Comparison of ENCODE assay signal across 17 cellular contexts in the genomic region with DNA sequence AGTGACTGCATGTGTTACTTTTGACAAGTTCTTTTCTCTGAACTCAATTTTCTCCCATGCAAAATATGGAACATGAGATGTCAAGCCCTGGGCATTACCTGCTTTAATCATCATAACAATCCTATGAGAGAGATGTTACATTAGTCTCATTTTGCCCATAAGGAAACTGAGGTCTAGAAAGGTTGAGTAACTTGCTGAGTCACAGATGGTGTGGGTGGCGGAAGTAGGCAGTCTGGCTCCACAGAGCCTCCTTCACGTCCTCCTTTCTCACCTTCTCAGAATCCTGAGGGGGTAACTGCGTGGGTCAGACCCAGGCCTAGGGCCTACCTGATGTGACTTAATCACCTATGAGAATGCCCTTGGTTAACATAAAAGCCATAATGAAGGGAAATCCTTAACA. TPM values are rescaled to one million over a fixed set of nuclear protein-coding genes. Genes with fewer than 3 reads are reported as not detected.
DNase-seq lines count a peak whose midpoint lies in the region; TF ChIP-seq lines count a peak whose summit lies in the region.
"Had no signal": no experiment of that assay in that cellular context is flagged by ENCODE, and none has a peak within 500 bp of the region (broad histone marks: within the 10 kb centered on the region; RNA-seq: fewer than 3 reads in every experiment).

No MANE protein-coding gene starts in this region.

- H3K4me3 ChIP-seq in GM06990 (replicated peaks; ENCODE audit: low read depth, low read length) (no peak overlapping the region), ascending aorta (no peak overlapping the region)
- H3K4me3 ChIP-seq: upper lobe of left lung had no signal

- no peak overlapping the region for H3K4me3 Mint-ChIP-seq in mesothelial cell of epicardium
- no peak overlapping the region for H3K4me3 Mint-ChIP-seq in immature natural killer cell
- H3K4me3 Mint-ChIP-seq: brain had no signal

- no peaks in the 10 kb centered on the region for H3K27me3 Mint-ChIP-seq in mesothelial cell of epicardium (ENCODE audit: low read depth)
- H3K27me3 Mint-ChIP-seq in immature natural killer cell (ENCODE audit: low read depth in 3 of 3): peaks cover 0 to 2% (median 0%) of the 10 kb centered on the region in 3 donors
- H3K27me3 Mint-ChIP-seq: brain had no signal

- peak; percentile 4 for DNase-seq in GM06990 (ENCODE audit: extremely low read depth, insufficient read length)
- DNase-seq in HCEC 1CT: peak; percentile 51
- no peak for DNase-seq in ascending aorta (ENCODE audit: low spot score in 2 of 2)
- peak; percentile 27 for DNase-seq in kidney tubule cell (ENCODE audit: low spot score)
- DNase-seq in mesothelial cell of epicardium (ENCODE audit: low spot score in 2 of 2, unreplicated experiment in 2 of 2): no peak
- DNase-seq in amniotic stem cell (lab: John Stamatoyannopoulos, UW): no peak
- no peak for DNase-seq in HuH-7.5 (ENCODE audit: low spot score)
- DNase-seq in immature natural killer cell: no peak
- DNase-seq: activated naive CD4-positive, alpha-beta T cell; DND-41; effector CD8-positive, alpha-beta T cell; foreskin melanocyte; H7; islet precursor cell; NCI-H2081 treated with DMSO at 0.1 percent for 48 hours; upper lobe of left lung had no signal

- H3K36me3 Mint-ChIP-seq in mesothelial cell of epicardium: no peaks in the 10 kb centered on the region
- no peaks in the 10 kb centered on the region for H3K36me3 Mint-ChIP-seq in immature natural killer cell

- no peaks in the 10 kb centered on the region for H3K27me3 ChIP-seq in GM06990 (replicated peaks; ENCODE audit: control insufficient read depth, insufficient read depth, low read length)
- H3K27me3 ChIP-seq in ascending aorta: no peaks in the 10 kb centered on the region
- H3K27me3 ChIP-seq: upper lobe of left lung had no signal

- H3K9me3 ChIP-seq in ascending aorta: no peaks in the 10 kb centered on the region
- H3K9me3 ChIP-seq: upper lobe of left lung had no signal

- peaks cover 4 to 18% of the 10 kb centered on the region in 2 donors for H3K4me1 ChIP-seq in ascending aorta

- H3K4me1 Mint-ChIP-seq in mesothelial cell of epicardium (peaks cover 28% of the 10 kb centered on the region), immature natural killer cell (no peaks in the 10 kb centered on the region)

- H3K36me3 ChIP-seq in GM06990 (ENCODE audit: control insufficient read depth, insufficient read depth, low read length) (no peaks in the 10 kb centered on the region), ascending aorta (peaks cover 0 to 9% of the 10 kb centered on the region in 2 donors)
- H3K36me3 ChIP-seq: upper lobe of left lung had no signal

- intact Hi-C loops in ascending aorta (cut with DNase I): no loop called here

- TF ChIP-seq CTCF in GM06990 (IDR thresholded peaks at IDR 0.05; ENCODE audit: insufficient read depth, low read length, poor library complexity, severe bottlenecking) (no peak), ascending aorta (IDR thresholded peaks at IDR 0.05) (no peak), mesothelial cell of epicardium (IDR thresholded peaks at IDR 0.05; ENCODE audit: unreplicated experiment) (no peak)

- H3K27ac Mint-ChIP-seq in mesothelial cell of epicardium (no peak overlapping the region), immature natural killer cell (no peak overlapping the region)

- H3K9me3 Mint-ChIP-seq in mesothelial cell of epicardium (no peaks in the 10 kb centered on the region), immature natural killer cell (peaks cover 0 to 2% (median 0%) of the 10 kb centered on the region in 6 donors)
- H3K9me3 Mint-ChIP-seq: brain had no signal

- peak overlapping the region; percentile 8 to 51 for H3K27ac ChIP-seq in ascending aorta
- H3K27ac ChIP-seq: upper lobe of left lung had no signal

RNA-seq across cellular contexts. Expression of gene TMTC1, which starts 50.7 kb away (rescaled TPM):
- total RNA-seq in ascending aorta (176 TPM), mesothelial cell of epicardium (0.88 to 1.0 TPM (median 0.91 TPM) in 3 replicates)
- not detected for polyA plus RNA-seq in immature natural killer cell

Comparison
In these comparisons a context has a peak if more than half of its experiments do, and no peak if none do; other contexts are left out.
1. DNase-seq: peak in GM06990 (single experiment), HCEC 1CT (single experiment) and kidney tubule cell (single experiment); none in ascending aorta (0 of 2), mesothelial cell of epicardium (0 of 2), amniotic stem cell (single experiment), HuH-7.5 (single experiment) and immature natural killer cell (0 of 3).
2. RNA of gene TMTC1, which starts 50.7 kb away (total RNA-seq): 176 TPM in ascending aorta (single experiment); 0.88 to 1.0 TPM in mesothelial cell of epicardium; every median in the first group is over 10 times any median in the second.